Comparison of ENCODE assay signal across 8 cellular contexts in the genomic region with DNA sequence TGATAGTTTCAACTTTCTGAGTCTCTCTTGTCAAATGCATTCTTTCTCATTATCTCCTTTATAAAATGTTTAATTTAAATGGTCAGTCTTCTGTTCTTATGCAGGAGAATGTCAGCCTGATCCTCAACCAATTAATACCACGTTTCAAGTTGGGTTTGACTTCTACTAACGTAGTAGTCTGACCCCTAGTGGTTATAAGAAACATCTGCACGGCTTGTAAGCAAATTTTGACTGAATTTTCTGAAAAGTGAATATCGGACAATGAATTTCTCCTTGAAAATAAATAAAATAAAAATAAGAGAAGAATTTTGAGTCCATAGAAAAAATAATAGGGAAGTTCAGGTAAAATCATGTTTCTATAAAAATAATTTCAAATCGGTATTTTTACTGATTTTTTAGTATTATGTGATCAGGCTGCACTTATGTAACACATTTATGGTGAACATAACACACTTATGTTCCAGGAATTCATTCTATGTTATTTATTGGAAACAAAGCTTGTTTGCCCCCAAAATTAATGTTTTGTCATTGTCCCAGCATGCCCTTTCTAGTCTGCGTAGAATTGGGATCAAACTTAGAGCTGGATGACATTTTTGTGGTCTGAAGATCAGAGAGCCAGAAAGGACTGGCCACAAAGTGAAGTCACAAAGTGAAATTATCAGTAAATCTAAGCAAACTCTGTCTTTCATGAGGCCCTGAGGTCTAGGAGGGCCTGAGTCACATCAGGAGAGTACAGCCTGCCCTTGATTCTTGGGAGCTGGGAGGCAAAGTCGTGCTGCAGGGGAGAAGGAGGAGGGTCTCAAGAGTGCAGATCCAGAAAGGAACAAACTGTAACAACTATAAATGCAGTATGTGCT.
A peak's percentile ranks its signal among the peaks of the same experiment; 100 is the strongest.
DNase-seq lines count a peak whose midpoint lies in the region; ATAC-seq, FAIRE-seq and TF ChIP-seq lines count a peak whose summit lies in the region.

No MANE protein-coding gene starts in this region.

- H3K9me3 ChIP-seq in A673 (ENCODE audit: low read depth, low read length, poor library complexity, severe bottlenecking), result no peaks in the 10 kb centered on the region

- no peaks in the 10 kb centered on the region for H3K4me1 ChIP-seq in A673 (ENCODE audit: insufficient read depth, low read length, poor library complexity, severe bottlenecking)

- peak; percentile 68 for DNase-seq in A673 (ENCODE audit: low spot score)
- peak; percentile 8 for DNase-seq in GM18507 (ENCODE audit: extremely low spot score, insufficient read length, low read depth)
- DNase-seq in NCI-H1105 treated with DMSO at 0.1 percent for 48 hours (lab: John Stamatoyannopoulos, UW), result peak; percentile 76
- DNase-seq in fibroblast of the conjunctiva (ENCODE audit: low read depth), result peak; percentile 54
- no peak for DNase-seq in retinal pigment epithelial cell (ENCODE audit: low read depth)
- DNase-seq in posterior vena cava (ENCODE audit: low spot score), result no peak

- H3K4me3 ChIP-seq in A673 (ENCODE audit: low read depth, low read length, poor library complexity, severe bottlenecking) (no peak overlapping the region), retinal pigment epithelial cell (ENCODE audit: low read length) (no peak overlapping the region)

- POLR2A ChIA-PET in A673 (lab: Charles Lee; ENCODE audit: low non-redundant PET), result no interaction called here

- intact Hi-C loops in A673 (cut with micrococcal nuclease; ENCODE audit: unreplicated experiment), result loop anchor here (1.0 to 5.0 kb wide), 4 partner anchors 249 to 441 kb away; no protein-coding TSS in a partner anchor
- intact Hi-C loops in posterior vena cava (cut with DNase I), result loop anchor here in 1 of 2 donors (5.0 kb wide), 1 partner anchor 344 kb away; no protein-coding TSS in a partner anchor

- no peak for FAIRE-seq in GM18507 (lab: Jason Lieb, UNC)

- no peaks in the 10 kb centered on the region for H3K36me3 ChIP-seq in A673 (ENCODE audit: insufficient read depth, low read length, poor library complexity, severe bottlenecking)

- no peak overlapping the region for H3K27ac ChIP-seq in A673 (ENCODE audit: low read depth, low read length, poor library complexity, severe bottlenecking)

- BruUV-seq in A673 (replicated peaks; lab: Mats Ljungman, UMichigan), result no TSS peak

- TF ChIP-seq CTCF in A673 (conservative IDR thresholded peaks at IDR 0.05; ENCODE audit: low read depth, low read length), result peak; percentile 82
- TF ChIP-seq CTCF in retinal pigment epithelial cell (conservative IDR thresholded peaks at IDR 0.05; ENCODE audit: low read depth, low read length), result peak; percentile 84

- CTCF ChIA-PET in A673 (lab: Charles Lee), result no interaction called here

- no peaks in the 10 kb centered on the region for H3K27me3 ChIP-seq in A673 (replicated peaks; ENCODE audit: insufficient read depth, low read depth, low read length, poor library complexity)

- ATAC-seq in SK-N-SH treated with all-trans-retinoic acid at 6 μM for 48 hours, result peak; percentile 59; the same call in 2 of the 3 replicates
- ATAC-seq in HG02981 (IDR thresholded peaks at IDR 0.05; ENCODE audit: unreplicated experiment), result no peak

TF ChIP-seq in SK-N-SH treated with all-trans-retinoic acid at 6 μM for 48 hours, 23 proteins besides CTCF, POLR2A, EP300 and RAD21:
- TF ChIP-seq ZFP3 (CRISPR knock-in tag; IDR thresholded peaks at IDR 0.05) (no peak), SNAI2 (CRISPR knock-in tag; IDR thresholded peaks at IDR 0.05) (no peak), ISL1 (CRISPR knock-in tag; IDR thresholded peaks at IDR 0.05) (no peak), GLIS3 (CRISPR knock-in tag; IDR thresholded peaks at IDR 0.05) (no peak), ZNF565 (CRISPR knock-in tag; conservative IDR thresholded peaks at IDR 0.05; ENCODE audit: low read depth) (no peak), ESRRG (CRISPR knock-in tag; IDR thresholded peaks at IDR 0.05) (no peak), ZC3H10 (CRISPR knock-in tag; IDR thresholded peaks at IDR 0.05) (no peak), ZNF70 (CRISPR knock-in tag; IDR thresholded peaks at IDR 0.05) (no peak), ZNF8 (CRISPR knock-in tag; IDR thresholded peaks at IDR 0.05) (no peak)

Comparison
In these comparisons a context has a peak if more than half of its experiments do, and no peak if none do; other contexts are left out.
1. DNase-seq: peak in A673 (single experiment), GM18507 (single experiment), NCI-H1105 treated with DMSO at 0.1 percent for 48 hours (single experiment) and fibroblast of the conjunctiva (single experiment); none in retinal pigment epithelial cell (single experiment) and posterior vena cava (single experiment).